In the genomic region with DNA sequence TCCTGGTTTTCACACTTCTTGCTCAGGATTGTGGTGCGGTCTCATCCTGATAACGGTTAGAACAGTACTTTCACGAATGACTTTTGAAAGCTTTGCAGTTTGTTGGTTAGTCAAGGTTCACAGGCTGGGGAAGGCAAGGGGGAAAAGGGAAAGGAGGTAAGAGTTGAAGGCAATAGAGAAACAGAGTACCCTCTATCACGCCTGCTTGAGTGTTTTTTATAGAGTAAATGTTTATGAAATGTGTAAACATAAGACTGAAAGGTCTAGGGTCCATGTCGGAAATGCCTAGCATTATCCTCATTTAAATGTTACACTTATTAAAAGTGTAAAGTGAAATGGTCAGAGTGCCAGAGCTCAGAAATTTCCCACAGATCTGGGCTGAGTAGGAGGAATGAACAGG, we compare ENCODE assay signal across 38 cellular contexts.
"Had no signal": no experiment of that assay in that cellular context is flagged by ENCODE, and none has a peak within 500 bp of the region (broad histone marks: within the 10 kb centered on the region; RNA-seq: fewer than 3 reads in every experiment).

No MANE protein-coding gene starts in this region.

- H3K36me3 ChIP-seq: adrenal gland, ascending aorta, brain microvascular endothelial cell, breast epithelium, cardiac muscle cell had no signal

- H3K27ac ChIP-seq: adrenal gland, ascending aorta, body of pancreas, brain microvascular endothelial cell, breast epithelium, cardiac muscle cell had no signal

- H3K27me3 Mint-ChIP-seq: activated naive CD4-positive, alpha-beta T cell treated with anti-CD3 and anti-CD28 coated beads, Interleukin-2, amount 50 U/mL, for 24 hours had no signal

- H3K36me3 Mint-ChIP-seq: activated naive CD4-positive, alpha-beta T cell treated with anti-CD3 and anti-CD28 coated beads, Interleukin-2, amount 10 ng/mL, durations not matched to agents 7 days and 5 days; activated naive CD4-positive, alpha-beta T cell treated with anti-CD3 and anti-CD28 coated beads, Interleukin-2, amount 50 U/mL, for 72 hours; activated naive CD8-positive, alpha-beta T cell treated with anti-CD3 and anti-CD28 coated beads, Interleukin-2, amount 10 ng/mL, durations not matched to agents 7 days and 5 days; brain had no signal

- H3K4me1 ChIP-seq: adrenal gland, ascending aorta, body of pancreas, breast epithelium had no signal

- ATAC-seq: activated naive CD4-positive, alpha-beta T cell treated with anti-CD3 and anti-CD28 coated beads, Interleukin-2, amount 50 U/mL, for 72 hours; activated naive CD8-positive, alpha-beta T cell treated with anti-CD3 and anti-CD28 coated beads, Interleukin-2, amount 50 U/mL, for 24 hours; activated T-cell treated with anti-CD3 and anti-CD28 coated beads, Interleukin-2, amount 50 U/mL, for 4 hours; activated T-cell treated with anti-CD3 and anti-CD28 coated beads, Interleukin-2, amount 50 U/mL, for 72 hours; activated T-helper 17 cell treated with anti-CD3 and anti-CD28 coated beads, Interleukin-2, amount 50 U/mL, for 72 hours; body of pancreas had no signal

- H3K4me3 ChIP-seq: adrenal gland, ascending aorta, body of pancreas, breast epithelium, cardiac muscle cell had no signal

- H3K27ac Mint-ChIP-seq: activated naive CD4-positive, alpha-beta T cell treated with anti-CD3 and anti-CD28 coated beads for 36 hours; activated naive CD4-positive, alpha-beta T cell treated with anti-CD3 and anti-CD28 coated beads, Interleukin-2, amount 10 ng/mL, durations not matched to agents 7 days and 5 days; activated naive CD4-positive, alpha-beta T cell treated with anti-CD3 and anti-CD28 coated beads, Interleukin-2, amount 50 U/mL, for 24 hours; activated naive CD8-positive, alpha-beta T cell; activated naive CD8-positive, alpha-beta T cell treated with anti-CD3 and anti-CD28 coated beads for 36 hours; activated naive CD8-positive, alpha-beta T cell treated with anti-CD3 and anti-CD28 coated beads, Interleukin-2, amount 10 ng/mL, durations not matched to agents 7 days and 5 days; activated naive CD8-positive, alpha-beta T cell treated with anti-CD3 and anti-CD28 coated beads, Interleukin-2, amount 50 U/mL, for 24 hours; activated T-cell treated with anti-CD3 and anti-CD28 coated beads, Interleukin-2, amount 50 U/mL, for 24 hours; activated T-cell treated with anti-CD3 and anti-CD28 coated beads, Interleukin-2, amount 50 U/mL, for 72 hours; activated T-helper 1 cell treated with anti-CD3 and anti-CD28 coated beads, Interleukin-12 subunit alpha, Interleukin-12 subunit beta, Interleukin-2, Interleukin-4 antibody, amounts not matched to agents 30 ng/mL and 10 ng/mL and 1 ng/mL, durations not matched to agents 14 hours and 24 hours and 36 hours; activated T-helper 17 cell treated with anti-CD3 and anti-CD28 coated beads, Interleukin-2, amount 50 U/mL, for 72 hours; activated T-helper 2 cell treated with anti-CD3 and anti-CD28 coated beads, Interferon-gamma antibody, Interleukin-2, Interleukin-4, amounts not matched to agents 10 μg/mL and 5 μg/mL and 100 μg/mL, durations not matched to agents 14 hours and 24 hours and 36 hours; brain had no signal

- H3K9me3 ChIP-seq: adrenal gland, body of pancreas had no signal

- H3K4me3 Mint-ChIP-seq: activated naive CD4-positive, alpha-beta T cell treated with anti-CD3 and anti-CD28 coated beads for 36 hours; activated naive CD4-positive, alpha-beta T cell treated with anti-CD3 and anti-CD28 coated beads, Interleukin-2, amount 10 ng/mL, durations not matched to agents 7 days and 5 days; activated naive CD4-positive, alpha-beta T cell treated with anti-CD3 and anti-CD28 coated beads, Interleukin-2, amount 50 U/mL, for 24 hours; activated naive CD8-positive, alpha-beta T cell; activated naive CD8-positive, alpha-beta T cell treated with anti-CD3 and anti-CD28 coated beads for 36 hours; activated naive CD8-positive, alpha-beta T cell treated with anti-CD3 and anti-CD28 coated beads, Interleukin-2, amount 10 ng/mL, durations not matched to agents 7 days and 5 days; activated naive CD8-positive, alpha-beta T cell treated with anti-CD3 and anti-CD28 coated beads, Interleukin-2, amount 50 U/mL, for 24 hours; activated T-cell treated with anti-CD3 and anti-CD28 coated beads, Interleukin-2, amount 50 U/mL, for 24 hours; activated T-cell treated with anti-CD3 and anti-CD28 coated beads, Interleukin-2, amount 50 U/mL, for 4 hours; activated T-cell treated with anti-CD3 and anti-CD28 coated beads, Interleukin-2, amount 50 U/mL, for 72 hours; activated T-helper 1 cell treated with anti-CD3 and anti-CD28 coated beads, Interleukin-12 subunit alpha, Interleukin-12 subunit beta, Interleukin-2, Interleukin-4 antibody, amounts not matched to agents 30 ng/mL and 10 ng/mL and 1 ng/mL, durations not matched to agents 14 hours and 24 hours and 36 hours; activated T-helper 17 cell treated with anti-CD3 and anti-CD28 coated beads, Interleukin-2, amount 50 U/mL, for 72 hours; brain; central memory CD8-positive, alpha-beta T cell had no signal

- DNase-seq: activated effector memory CD4-positive, alpha-beta T cell treated with anti-CD3 and anti-CD28 coated beads, Interleukin-2, amount 50 U/mL, for 16 hours; activated effector memory CD4-positive, alpha-beta T cell treated with Interleukin-2 at 50 U/mL for 16 hours; activated gamma-delta T cell; activated gamma-delta T cell treated with Interleukin-2 at 50 U/mL for 16 hours; activated naive CD4-positive, alpha-beta T cell; activated naive CD4-positive, alpha-beta T cell treated with anti-CD3 and anti-CD28 coated beads for 36 hours; activated naive CD4-positive, alpha-beta T cell treated with anti-CD3 and anti-CD28 coated beads, Interleukin-2, amount 10 ng/mL, durations not matched to agents 7 days and 5 days; activated naive CD4-positive, alpha-beta T cell treated with anti-CD3 and anti-CD28 coated beads, Interleukin-2, amount 50 U/mL, for 16 hours; activated naive CD4-positive, alpha-beta T cell treated with Interleukin-2 at 50 U/mL for 16 hours; activated naive CD8-positive, alpha-beta T cell treated with anti-CD3 and anti-CD28 coated beads for 36 hours; activated naive CD8-positive, alpha-beta T cell treated with anti-CD3 and anti-CD28 coated beads, Interleukin-2, amount 10 ng/mL, durations not matched to agents 7 days and 5 days; activated naive CD8-positive, alpha-beta T cell treated with anti-CD3 and anti-CD28 coated beads, Interleukin-2, amount 50 U/mL, for 24 hours; activated T-cell treated with anti-CD3 and anti-CD28 coated beads, Interleukin-2, amount 50 U/mL, for 1 hour; activated T-cell treated with anti-CD3 and anti-CD28 coated beads, Interleukin-2, amount 50 U/mL, for 24 hours; activated T-cell treated with anti-CD3 and anti-CD28 coated beads, Interleukin-2, amount 50 U/mL, for 4 hours; activated T-cell treated with anti-CD3 and anti-CD28 coated beads, Interleukin-2, amount 50 U/mL, for 48 hours; activated T-cell treated with anti-CD3 and anti-CD28 coated beads, Interleukin-2, amount 50 U/mL, for 72 hours; adrenal gland; amniotic stem cell; amygdala; anterior cingulate cortex; aorta; body of pancreas; brain microvascular endothelial cell; caudate nucleus; central memory CD4-positive, alpha-beta T cell; cerebellar nuclear complex had no signal

- H3K9me3 Mint-ChIP-seq: activated naive CD4-positive, alpha-beta T cell treated with anti-CD3 and anti-CD28 coated beads, Interleukin-2, amount 10 ng/mL, durations not matched to agents 7 days and 5 days; activated T-helper 17 cell treated with anti-CD3 and anti-CD28 coated beads, Interleukin-2, amount 50 U/mL, for 72 hours; activated T-helper 2 cell treated with anti-CD3 and anti-CD28 coated beads, Interferon-gamma antibody, Interleukin-2, Interleukin-4, amounts not matched to agents 10 μg/mL and 5 μg/mL and 100 μg/mL, durations not matched to agents 14 hours and 24 hours and 36 hours had no signal

- H3K4me1 Mint-ChIP-seq: activated naive CD4-positive, alpha-beta T cell treated with anti-CD3 and anti-CD28 coated beads, Interleukin-2, amount 10 ng/mL, durations not matched to agents 7 days and 5 days; activated naive CD4-positive, alpha-beta T cell treated with anti-CD3 and anti-CD28 coated beads, Interleukin-2, amount 50 U/mL, for 24 hours; activated naive CD8-positive, alpha-beta T cell treated with anti-CD3 and anti-CD28 coated beads for 36 hours; activated naive CD8-positive, alpha-beta T cell treated with anti-CD3 and anti-CD28 coated beads, Interleukin-2, amount 10 ng/mL, durations not matched to agents 7 days and 5 days; activated naive CD8-positive, alpha-beta T cell treated with anti-CD3 and anti-CD28 coated beads, Interleukin-2, amount 50 U/mL, for 24 hours; central memory CD8-positive, alpha-beta T cell had no signal

- H3K27me3 ChIP-seq: ascending aorta, body of pancreas, brain microvascular endothelial cell, breast epithelium, cardiac muscle cell had no signal
